ENCODE assay signal across 16 cellular contexts in the genomic region with DNA sequence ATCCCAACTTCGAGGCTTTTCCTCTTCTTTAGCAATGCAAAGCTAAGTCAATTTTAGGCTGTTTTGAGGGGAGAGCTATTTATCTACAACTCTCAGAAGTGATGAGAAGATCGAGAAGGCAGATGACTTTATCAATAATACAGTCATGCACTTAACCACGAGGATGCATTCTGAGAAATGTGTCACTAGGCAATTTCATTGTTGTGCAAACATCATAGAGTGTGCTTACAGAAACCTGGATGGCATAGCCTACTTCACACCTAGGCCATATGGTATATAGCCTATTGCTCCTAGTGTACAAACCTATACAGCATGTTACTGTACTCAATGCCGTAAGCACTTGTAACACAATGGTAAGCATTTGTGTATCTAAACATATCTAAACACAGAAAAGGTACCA. TPM values are rescaled to one million over a fixed set of nuclear protein-coding genes. Genes with fewer than 3 reads are reported as not detected.
DNase-seq lines count a peak whose midpoint lies in the region; ATAC-seq and TF ChIP-seq lines count a peak whose summit lies in the region.
"Had no signal": no experiment of that assay in that cellular context is flagged by ENCODE, and none has a peak within 500 bp of the region (broad histone marks: within the 10 kb centered on the region; RNA-seq: fewer than 3 reads in every experiment).

No MANE protein-coding gene starts in this region.

- H3K9me3 Mint-ChIP-seq in activated naive CD4-positive, alpha-beta T cell treated with anti-CD3 and anti-CD28 coated beads, Interleukin-2, amount 50 U/mL, for 72 hours, result no peaks in the 10 kb centered on the region
- no peaks in the 10 kb centered on the region for H3K9me3 Mint-ChIP-seq in activated CD8-positive, alpha-beta T cell treated with anti-CD3 and anti-CD28 coated beads, Interleukin-2, amount 10 ng/mL, durations not matched to agents 7 days and 5 days (ENCODE audit: insufficient read depth)
- H3K9me3 Mint-ChIP-seq in stimulated activated naive CD8-positive, alpha-beta T cell treated with anti-CD3 and anti-CD28 coated beads, Interleukin-15, Interleukin-2, amounts not matched to agents 100 ng/mL and 50 ng/mL, for 24 hours, result no peaks in the 10 kb centered on the region
- H3K9me3 Mint-ChIP-seq: CD8-positive, alpha-beta memory T cell had no signal

- no peak for DNase-seq in activated naive CD4-positive, alpha-beta T cell treated with anti-CD3 and anti-CD28 coated beads, Interleukin-2, amount 50 U/mL, for 72 hours (ENCODE audit: low spot score in 2 of 2)
- no peak for DNase-seq in activated naive CD4-positive, alpha-beta T cell treated with anti-CD3 and anti-CD28 coated beads, Interleukin-2, amount 50 U/mL, for 16 hours
- DNase-seq in NCI-H510A (lab: John Stamatoyannopoulos, UW), result peak; percentile 28
- DNase-seq in activated CD8-positive, alpha-beta T cell treated with anti-CD3 and anti-CD28 coated beads, Interleukin-2, amount 10 ng/mL, durations not matched to agents 7 days and 5 days, result no peak
- no peak for DNase-seq in hippocampal formation (lab: John Stamatoyannopoulos, UW)
- DNase-seq: activated naive CD4-positive, alpha-beta T cell; anterior cingulate cortex; CD8-positive, alpha-beta memory T cell; NCI-H2107; NCI-H526; small intestine; upper lobe of left lung had no signal

- peaks cover 28% of the 10 kb centered on the region for H3K4me1 Mint-ChIP-seq in activated CD8-positive, alpha-beta T cell treated with anti-CD3 and anti-CD28 coated beads, Interleukin-2, amount 10 ng/mL, durations not matched to agents 7 days and 5 days (ENCODE audit: low read depth)
- H3K4me1 Mint-ChIP-seq in stimulated activated naive CD8-positive, alpha-beta T cell treated with anti-CD3 and anti-CD28 coated beads, Interleukin-15, Interleukin-2, amounts not matched to agents 100 ng/mL and 50 ng/mL, for 24 hours (ENCODE audit: low read depth), result peaks cover 3% of the 10 kb centered on the region

- no peak overlapping the region for H3K4me3 Mint-ChIP-seq in activated CD8-positive, alpha-beta T cell treated with anti-CD3 and anti-CD28 coated beads, Interleukin-2, amount 10 ng/mL, durations not matched to agents 7 days and 5 days
- H3K4me3 Mint-ChIP-seq in stimulated activated naive CD8-positive, alpha-beta T cell treated with anti-CD3 and anti-CD28 coated beads, Interleukin-15, Interleukin-2, amounts not matched to agents 100 ng/mL and 50 ng/mL, for 24 hours, result no peak overlapping the region
- H3K4me3 Mint-ChIP-seq: CD8-positive, alpha-beta memory T cell had no signal

- peak overlapping the region; percentile 16 to 81 for H3K27ac Mint-ChIP-seq in activated naive CD4-positive, alpha-beta T cell treated with anti-CD3 and anti-CD28 coated beads, Interleukin-2, amount 50 U/mL, for 72 hours
- H3K27ac Mint-ChIP-seq in activated CD8-positive, alpha-beta T cell treated with anti-CD3 and anti-CD28 coated beads, Interleukin-2, amount 10 ng/mL, durations not matched to agents 7 days and 5 days, result no peak overlapping the region
- H3K27ac Mint-ChIP-seq in stimulated activated naive CD8-positive, alpha-beta T cell treated with anti-CD3 and anti-CD28 coated beads, Interleukin-15, Interleukin-2, amounts not matched to agents 100 ng/mL and 50 ng/mL, for 24 hours, result peak overlapping the region; percentile 55

- POLR2A ChIA-PET in activated CD8-positive, alpha-beta T cell treated with anti-CD3 and anti-CD28 coated beads, Interleukin-2, amount 10 ng/mL, durations not matched to agents 7 days and 5 days (lab: Charles Lee), result no interaction called here

- ATAC-seq in activated naive CD4-positive, alpha-beta T cell treated with anti-CD3 and anti-CD28 coated beads, Interleukin-2, amount 50 U/mL, for 72 hours, result peak; percentile 85 to 98
- ATAC-seq in activated CD8-positive, alpha-beta T cell treated with anti-CD3 and anti-CD28 coated beads, Interleukin-2, amount 10 ng/mL, durations not matched to agents 7 days and 5 days, result peak; percentile 69
- no peak for ATAC-seq in GM18505 (IDR thresholded peaks at IDR 0.05; ENCODE audit: unreplicated experiment)
- ATAC-seq in HG03520 (IDR thresholded peaks at IDR 0.05; ENCODE audit: unreplicated experiment), result no peak
- ATAC-seq: GM12878 had no signal

- no peaks in the 10 kb centered on the region for H3K27me3 Mint-ChIP-seq in activated CD8-positive, alpha-beta T cell treated with anti-CD3 and anti-CD28 coated beads, Interleukin-2, amount 10 ng/mL, durations not matched to agents 7 days and 5 days (ENCODE audit: low read depth)
- H3K27me3 Mint-ChIP-seq in stimulated activated naive CD8-positive, alpha-beta T cell treated with anti-CD3 and anti-CD28 coated beads, Interleukin-15, Interleukin-2, amounts not matched to agents 100 ng/mL and 50 ng/mL, for 24 hours, result no peaks in the 10 kb centered on the region
- H3K27me3 Mint-ChIP-seq: CD8-positive, alpha-beta memory T cell had no signal

- TF ChIP-seq POLR2A in GM18505 (IDR thresholded peaks at IDR 0.05; ENCODE audit: borderline replicate concordance, extremely low read depth, insufficient read depth, insufficient read length), result no peak

- CTCF ChIA-PET in activated CD8-positive, alpha-beta T cell treated with anti-CD3 and anti-CD28 coated beads, Interleukin-2, amount 10 ng/mL, durations not matched to agents 7 days and 5 days (lab: Charles Lee), result no interaction called here

- peaks cover 33 to 34% of the 10 kb centered on the region in 2 donors for H3K36me3 Mint-ChIP-seq in activated naive CD4-positive, alpha-beta T cell treated with anti-CD3 and anti-CD28 coated beads, Interleukin-2, amount 50 U/mL, for 72 hours
- H3K36me3 Mint-ChIP-seq in activated CD8-positive, alpha-beta T cell treated with anti-CD3 and anti-CD28 coated beads, Interleukin-2, amount 10 ng/mL, durations not matched to agents 7 days and 5 days (ENCODE audit: low read depth), result peaks cover 87% of the 10 kb centered on the region
- H3K36me3 Mint-ChIP-seq in stimulated activated naive CD8-positive, alpha-beta T cell treated with anti-CD3 and anti-CD28 coated beads, Interleukin-15, Interleukin-2, amounts not matched to agents 100 ng/mL and 50 ng/mL, for 24 hours (ENCODE audit: low read depth), result peaks cover 58% of the 10 kb centered on the region

RNA-seq across cellular contexts. Expression of gene RASSF2, which starts 35.1 kb away (rescaled TPM):
- total RNA-seq in activated naive CD4-positive, alpha-beta T cell treated with anti-CD3 and anti-CD28 coated beads, Interleukin-2, amount 50 U/mL, for 72 hours, result 10 to 100 TPM; 40.4 to 50.6 TPM
- 10 to 100 TPM; 57.7 to 58.4 TPM for total RNA-seq in activated CD8-positive, alpha-beta T cell treated with anti-CD3 and anti-CD28 coated beads, Interleukin-2, amount 10 ng/mL, durations not matched to agents 7 days and 5 days

Comparison
In these comparisons a context has a peak if more than half of its experiments do, and no peak if none do; other contexts are left out.
1. ATAC-seq: peak in activated naive CD4-positive, alpha-beta T cell treated with anti-CD3 and anti-CD28 coated beads, Interleukin-2, amount 50 U/mL, for 72 hours (2 of 2) and activated CD8-positive, alpha-beta T cell treated with anti-CD3 and anti-CD28 coated beads, Interleukin-2, amount 10 ng/mL, durations not matched to agents 7 days and 5 days (single experiment); none in GM18505 (single experiment) and HG03520 (single experiment).